Comparison of ENCODE assay signal across 17 cellular contexts in the genomic region with DNA sequence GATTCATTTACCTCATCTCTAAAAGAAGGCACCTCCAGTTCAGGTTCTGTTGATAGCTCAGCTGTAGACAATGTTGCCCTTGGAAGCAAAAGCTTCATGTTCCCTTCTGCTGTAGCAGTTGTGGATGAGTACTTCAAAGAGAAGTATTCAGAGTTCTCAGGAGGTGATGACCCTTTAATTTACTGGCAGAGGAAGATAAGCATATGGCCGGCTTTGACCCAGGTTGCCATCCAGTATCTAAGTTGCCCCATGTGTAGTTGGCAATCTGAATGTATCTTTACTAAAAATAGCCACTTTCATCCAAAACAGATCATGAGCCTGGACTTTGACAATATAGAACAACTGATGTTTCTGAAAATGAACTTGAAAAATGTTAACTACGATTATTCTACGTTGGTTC. TPM values are rescaled to one million over a fixed set of nuclear protein-coding genes. Genes with fewer than 3 reads are reported as not detected.
DNase-seq lines count a peak whose midpoint lies in the region; TF ChIP-seq lines count a peak whose summit lies in the region.
"Had no signal": no experiment of that assay in that cellular context is flagged by ENCODE, and none has a peak within 500 bp of the region (broad histone marks: within the 10 kb centered on the region; RNA-seq: fewer than 3 reads in every experiment).

No MANE protein-coding gene starts in this region.

- TF ChIP-seq POLR2A in esophagus muscularis mucosa (IDR thresholded peaks at IDR 0.05; ENCODE audit: low read depth), result no peak

- no peak overlapping the region for H2BK12ac ChIP-seq in trophoblast cell (ENCODE audit: low read length)

- H3K79me2 ChIP-seq in Loucy (ENCODE audit: insufficient read depth, low read length), result peaks cover 92% of the 10 kb centered on the region
- H3K79me2 ChIP-seq in trophoblast cell (ENCODE audit: control insufficient read depth, insufficient read depth, low read length, poor library complexity), result peaks cover 17% of the 10 kb centered on the region

- POLR2A ChIA-PET in HEK293T (lab: Yijun Ruan, JAX), result no interaction called here

- peaks cover 70% of the 10 kb centered on the region for H3K4me1 Mint-ChIP-seq in activated naive CD4-positive, alpha-beta T cell treated with anti-CD3 and anti-CD28 coated beads for 36 hours (ENCODE audit: low read depth)

- H3K36me3 ChIP-seq in Loucy (ENCODE audit: insufficient read depth, low read length) (peaks cover 8% of the 10 kb centered on the region; the same call in 1 of the 2 replicates), trophoblast cell (ENCODE audit: control insufficient read depth in 1 of 2, insufficient read depth in 2 of 2, low read length in 2 of 2) (peaks cover 15 to 17% of the 10 kb centered on the region in 2 experiments), esophagus muscularis mucosa (peaks cover 6 to 24% (median 15%) of the 10 kb centered on the region in 4 donors)

- peak overlapping the region; percentile 76 for H3K4ac ChIP-seq in trophoblast cell (ENCODE audit: low read depth, low read length)

- H3K4me2 ChIP-seq in Loucy (ENCODE audit: low read depth, low read length, poor library complexity, severe bottlenecking) (peak overlapping the region; percentile 86), trophoblast cell (ENCODE audit: low read length) (no peak overlapping the region)
- H3K4me2 ChIP-seq: KMS-11 had no signal

- H3K23ac ChIP-seq in trophoblast cell (ENCODE audit: low read length), result no peak overlapping the region

- H4K8ac ChIP-seq in trophoblast cell (ENCODE audit: low read depth, low read length), result no peak overlapping the region

- H3K27me3 Mint-ChIP-seq in activated naive CD4-positive, alpha-beta T cell treated with anti-CD3 and anti-CD28 coated beads for 36 hours (ENCODE audit: low read depth), result no peaks in the 10 kb centered on the region

- H3K9ac ChIP-seq in Loucy (ENCODE audit: low read depth, low read length, poor library complexity, severe bottlenecking) (peak overlapping the region; percentile 4), trophoblast cell (ENCODE audit: low read length) (no peak overlapping the region)
- H3K9ac ChIP-seq: KMS-11 had no signal

- 0 out of 2 replicates have a peak, but pooled peaks cover 3% of the 10 kb centered on the region for H3F3A ChIP-seq in Loucy (ENCODE audit: low read depth)

- H3K27ac ChIP-seq in caudate nucleus (ENCODE audit: low read depth, low read length) (peak overlapping the region; percentile 9), trophoblast cell (ENCODE audit: low read depth, low read length) (no peak overlapping the region), esophagus muscularis mucosa (replicated peaks in 1 of 4) (peak overlapping the region in 2 of 4 donors; percentile 20 to 41)
- H3K27ac ChIP-seq: KMS-11 had no signal

- H2AFZ ChIP-seq in Loucy (ENCODE audit: low read length), result no peak overlapping the region
- no peak overlapping the region for H2AFZ ChIP-seq in trophoblast cell (ENCODE audit: insufficient read depth, low read length, poor library complexity)

- peaks cover 84% of the 10 kb centered on the region for H4K20me1 ChIP-seq in Loucy (ENCODE audit: insufficient read depth, low read length, poor library complexity, severe bottlenecking)

- H3K14ac ChIP-seq in trophoblast cell (ENCODE audit: low read length), result no peak overlapping the region

- CTCF ChIA-PET in activated naive CD4-positive, alpha-beta T cell treated with anti-CD3 and anti-CD28 coated beads for 36 hours (lab: Charles Lee), result interaction anchor here (1.3 kb wide), 1 partner anchor 14 kb away, joined by 3 read pairs; no protein-coding TSS in a partner anchor
- CTCF ChIA-PET in HEK293T (lab: Yijun Ruan, JAX), result no interaction called here

- WGBS in trophoblast cell (ENCODE audit: extremely low coverage, insufficient coverage, insufficient read length), result no CpG with 5 or more reads among the region's 3 CpGs
- 57% methylated on average over 3 of the region's 3 CpGs for WGBS in esophagus muscularis mucosa

- H2AK5ac ChIP-seq in trophoblast cell (ENCODE audit: low read length), result no peak overlapping the region

- no peaks in the 10 kb centered on the region for H3K27me3 ChIP-seq in Loucy (ENCODE audit: insufficient read depth, low read length, poor library complexity, severe bottlenecking)
- no peaks in the 10 kb centered on the region for H3K27me3 ChIP-seq in trophoblast cell (ENCODE audit: insufficient read depth, low read length)
- no peaks in the 10 kb centered on the region for H3K27me3 ChIP-seq in esophagus muscularis mucosa
- H3K27me3 ChIP-seq: stomach had no signal

- no peak for TF ChIP-seq EP300 in esophagus muscularis mucosa (IDR thresholded peaks at IDR 0.05)

- H3K9me3 Mint-ChIP-seq in activated naive CD4-positive, alpha-beta T cell treated with anti-CD3 and anti-CD28 coated beads for 36 hours, result no peaks in the 10 kb centered on the region

- H3K27ac Mint-ChIP-seq in activated naive CD4-positive, alpha-beta T cell treated with anti-CD3 and anti-CD28 coated beads for 36 hours, result peak overlapping the region; percentile 34

- no peak overlapping the region for H4K12ac ChIP-seq in trophoblast cell (ENCODE audit: low read depth, low read length)

- H3K79me1 ChIP-seq in trophoblast cell (ENCODE audit: low read length), result peaks cover 9% of the 10 kb centered on the region

- no peak overlapping the region for H2BK120ac ChIP-seq in trophoblast cell (ENCODE audit: insufficient read depth, low read length, poor library complexity)

- no peak overlapping the region for H3K18ac ChIP-seq in trophoblast cell (ENCODE audit: low read length)

- no peak for DNase-seq in activated naive CD4-positive, alpha-beta T cell treated with anti-CD3 and anti-CD28 coated beads for 36 hours
- DNase-seq in activated naive CD4-positive, alpha-beta T cell (lab: John Stamatoyannopoulos, UW), result no peak
- DNase-seq in caudate nucleus (lab: John Stamatoyannopoulos, UW) (no peak), trophoblast cell (no peak), esophagus muscularis mucosa (ENCODE audit: extremely low spot score) (no peak), HEK293T (ENCODE audit: extremely low spot score) (no peak)
- no peak for DNase-seq in NK-92 treated with Interleukin-12 subunit alpha and Interleukin-12 subunit beta, amount 100 ng/mL, for 24 hours (lab: John Stamatoyannopoulos, UW)
- DNase-seq: activated T-cell treated with anti-CD3 and anti-CD28 coated beads for 4 hours, anterior cingulate cortex, NCI-H146, NCI-H510A treated with DMSO at 0.1 percent for 48 hours, stomach had no signal

- peaks cover 58% of the 10 kb centered on the region for H3K36me3 Mint-ChIP-seq in activated naive CD4-positive, alpha-beta T cell treated with anti-CD3 and anti-CD28 coated beads for 36 hours (ENCODE audit: low read depth)

- H3K4me1 ChIP-seq in Loucy (ENCODE audit: insufficient read depth, low read length, poor library complexity, severe bottlenecking) (peaks cover 64% of the 10 kb centered on the region), trophoblast cell (ENCODE audit: control insufficient read depth in 1 of 2, insufficient read depth in 2 of 2, low read length in 2 of 2) (no peaks in the 10 kb centered on the region), esophagus muscularis mucosa (peaks cover 47 to 79% (median 70%) of the 10 kb centered on the region in 4 donors)

- H2BK5ac ChIP-seq in trophoblast cell (ENCODE audit: low read depth, low read length, poor library complexity), result no peak overlapping the region

- no peak for TF ChIP-seq CTCF in Loucy (conservative IDR thresholded peaks at IDR 0.05; ENCODE audit: low read length)
- TF ChIP-seq CTCF in esophagus muscularis mucosa (IDR thresholded peaks at IDR 0.05), result no peak

- intact Hi-C loops in activated naive CD4-positive, alpha-beta T cell treated with anti-CD3 and anti-CD28 coated beads for 36 hours (cut with micrococcal nuclease), result no loop called here
- intact Hi-C loops in esophagus muscularis mucosa (cut with DNase I), result no loop called here

- peak overlapping the region; percentile 49 for H3K4me3 ChIP-seq in Loucy (ENCODE audit: low read length, poor library complexity, severe bottlenecking)
- no peak overlapping the region for H3K4me3 ChIP-seq in trophoblast cell (ENCODE audit: low read depth, low read length)
- no peak overlapping the region for H3K4me3 ChIP-seq in esophagus muscularis mucosa
- H3K4me3 ChIP-seq: lung, skin epidermis had no signal

- no peaks in the 10 kb centered on the region for H3K9me3 ChIP-seq in Loucy (ENCODE audit: insufficient read depth, low read depth, low read length)
- H3K9me3 ChIP-seq in trophoblast cell (ENCODE audit: insufficient read depth, low read depth, low read length), result no peaks in the 10 kb centered on the region
- H3K9me3 ChIP-seq in esophagus muscularis mucosa, result no peaks in the 10 kb centered on the region
- H3K9me3 ChIP-seq: stomach had no signal

- H4K91ac ChIP-seq in trophoblast cell (ENCODE audit: low read depth, low read length), result no peak overlapping the region

- H3K4me3 Mint-ChIP-seq in activated naive CD4-positive, alpha-beta T cell treated with anti-CD3 and anti-CD28 coated beads for 36 hours, result no peak overlapping the region

- H3K9me2 ChIP-seq in Loucy (replicated peaks; ENCODE audit: low read depth, low read length), result no peaks in the 10 kb centered on the region

TF ChIP-seq in HEK293T, 16 proteins besides CTCF, POLR2A, EP300 and RAD21 (continues in another document):
- TF ChIP-seq, protein P1, sequence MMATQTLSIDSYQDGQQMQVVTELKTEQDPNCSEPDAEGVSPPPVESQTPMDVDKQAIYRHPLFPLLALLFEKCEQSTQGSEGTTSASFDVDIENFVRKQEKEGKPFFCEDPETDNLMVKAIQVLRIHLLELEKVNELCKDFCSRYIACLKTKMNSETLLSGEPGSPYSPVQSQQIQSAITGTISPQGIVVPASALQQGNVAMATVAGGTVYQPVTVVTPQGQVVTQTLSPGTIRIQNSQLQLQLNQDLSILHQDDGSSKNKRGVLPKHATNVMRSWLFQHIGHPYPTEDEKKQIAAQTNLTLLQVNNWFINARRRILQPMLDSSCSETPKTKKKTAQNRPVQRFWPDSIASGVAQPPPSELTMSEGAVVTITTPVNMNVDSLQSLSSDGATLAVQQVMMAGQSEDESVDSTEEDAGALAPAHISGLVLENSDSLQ (IDR thresholded peaks at IDR 0.05), result no peak
- TF ChIP-seq BHLHE40 (IDR thresholded peaks at IDR 0.05; ENCODE audit: borderline replicate concordance) (no peak), NFRKB (IDR thresholded peaks at IDR 0.05) (no peak), LEF1 (IDR thresholded peaks at IDR 0.05; ENCODE audit: borderline replicate concordance) (no peak), TARDBP (IDR thresholded peaks at IDR 0.05) (no peak), HDGF (IDR thresholded peaks at IDR 0.05; ENCODE audit: borderline replicate concordance) (no peak)

RNA-seq across cellular contexts. Expression of gene ZBED6, which starts 4.6 kb away (rescaled TPM):
- 10 to 100 TPM; 23.3 to 23.6 TPM for total RNA-seq in activated naive CD4-positive, alpha-beta T cell treated with anti-CD3 and anti-CD28 coated beads for 36 hours
- 28.0 and 28.3 TPM in 2 replicates for polyA plus RNA-seq in trophoblast cell (2013)
- 10 to 100 TPM; 13.7 to 20.4 (median 15.0) TPM for total RNA-seq in esophagus muscularis mucosa

RNA-seq across cellular contexts. Expression of gene ZC3H11A, which starts 4.6 kb away (rescaled TPM):
- 10 to 100 TPM; 78.4 to 80.9 TPM for total RNA-seq in activated naive CD4-positive, alpha-beta T cell treated with anti-CD3 and anti-CD28 coated beads for 36 hours
- 109 and 113 TPM in 2 replicates for polyA plus RNA-seq in trophoblast cell (2013)
- 10 to 100 TPM; 73.2 to 85.6 (median 81.3) TPM for total RNA-seq in esophagus muscularis mucosa

RNA-seq across cellular contexts. Expression of gene LAX1, which starts 35.0 kb away (rescaled TPM):
- 10 to 100 TPM; 11.2 to 11.6 TPM for total RNA-seq in activated naive CD4-positive, alpha-beta T cell treated with anti-CD3 and anti-CD28 coated beads for 36 hours
- 0.14 and 0.21 TPM in 2 replicates for polyA plus RNA-seq in trophoblast cell (2013)
- 1 to 10 TPM in 2 of 4 donors, under 1 TPM in 2; 0.13 to 2.3 (median 0.97) TPM for total RNA-seq in esophagus muscularis mucosa
- total RNA-seq: H4 had no signal
